ENCODE assay signal across 1 cellular context in genomic region chr1:218348628-218349185, GRCh38.
TF ChIP-seq lines count a peak whose summit lies in the region.

No MANE protein-coding gene starts in this region.

TF ChIP-seq in IMR-90, 13 proteins besides CTCF, POLR2A, EP300 and RAD21 (continued from another document):
- TF ChIP-seq ELK1 (IDR thresholded peaks at IDR 0.05; ENCODE audit: borderline replicate concordance, low read depth, low read length): no peak
- TF ChIP-seq NFE2L2 (IDR thresholded peaks at IDR 0.05; ENCODE audit: low read depth, low read length): no peak
- TF ChIP-seq MXI1 (IDR thresholded peaks at IDR 0.05; ENCODE audit: borderline replicate concordance, low read depth, low read length): no peak
- no peak for TF ChIP-seq CEBPB (IDR thresholded peaks at IDR 0.05; ENCODE audit: low read depth, low read length)
- no peak for TF ChIP-seq MAFK (IDR thresholded peaks at IDR 0.05; ENCODE audit: low read depth, low read length)
- TF ChIP-seq RCOR1 (IDR thresholded peaks at IDR 0.05; ENCODE audit: insufficient replicate concordance, low read length): no peak
- TF ChIP-seq FOS (IDR thresholded peaks at IDR 0.05; ENCODE audit: low read depth, low read length): no peak
